7 cellular contexts compared by ENCODE assay signal in genomic region chr7:70647801-70648491, GRCh38.
DNase-seq lines count a peak whose midpoint lies in the region; ATAC-seq and TF ChIP-seq lines count a peak whose summit lies in the region.

No MANE protein-coding gene starts in this region.

- no peaks in the 10 kb centered on the region for H3K9me3 ChIP-seq in A673 (ENCODE audit: low read depth, low read length, poor library complexity, severe bottlenecking)

- CTCF ChIA-PET in A673 (lab: Charles Lee): no interaction called here

- ATAC-seq in GM19397 (IDR thresholded peaks at IDR 0.05; ENCODE audit: unreplicated experiment) (peak; percentile 76), HG03520 (IDR thresholded peaks at IDR 0.05; ENCODE audit: unreplicated experiment) (peak; percentile 94)

- H3K27me3 Mint-ChIP-seq in activated T-cell treated with anti-CD3 and anti-CD28 coated beads, Interleukin-2, amount 50 U/mL, for 24 hours: peaks cover 5% of the 10 kb centered on the region

- H3K27ac Mint-ChIP-seq in activated T-cell treated with anti-CD3 and anti-CD28 coated beads, Interleukin-2, amount 50 U/mL, for 24 hours: peak overlapping the region; percentile 73

- POLR2A ChIA-PET in A673 (lab: Charles Lee; ENCODE audit: low non-redundant PET): no interaction called here

- H3K36me3 Mint-ChIP-seq in activated T-cell treated with anti-CD3 and anti-CD28 coated beads, Interleukin-2, amount 50 U/mL, for 24 hours (ENCODE audit: low read depth): no peaks in the 10 kb centered on the region

- BruUV-seq in A673 (replicated peaks; lab: Mats Ljungman, UMichigan): no TSS peak

- H3K4me1 ChIP-seq in A673 (ENCODE audit: insufficient read depth, low read length, poor library complexity, severe bottlenecking): no peaks in the 10 kb centered on the region

- intact Hi-C loops in A673 (cut with micrococcal nuclease; ENCODE audit: unreplicated experiment): no loop called here

- peaks cover 4% of the 10 kb centered on the region for H3K9me3 Mint-ChIP-seq in activated T-cell treated with anti-CD3 and anti-CD28 coated beads, Interleukin-2, amount 50 U/mL, for 24 hours

- peak overlapping the region; percentile 26 for H3K4me3 Mint-ChIP-seq in activated T-cell treated with anti-CD3 and anti-CD28 coated beads, Interleukin-2, amount 50 U/mL, for 24 hours

- peak; percentile 78 for DNase-seq in activated T-cell treated with anti-CD3 and anti-CD28 coated beads, Interleukin-2, amount 50 U/mL, for 24 hours
- DNase-seq in non-pigmented ciliary epithelial cell (ENCODE audit: low read depth) (peak; percentile 62), DMS53 (lab: John Stamatoyannopoulos, UW) (no peak), OCI-M1 (lab: John Stamatoyannopoulos, UW) (no peak), A673 (ENCODE audit: low spot score) (no peak)

- no peak for TF ChIP-seq CTCF in A673 (conservative IDR thresholded peaks at IDR 0.05; ENCODE audit: low read depth, low read length)

- peaks cover 28% of the 10 kb centered on the region for H3K4me1 Mint-ChIP-seq in activated T-cell treated with anti-CD3 and anti-CD28 coated beads, Interleukin-2, amount 50 U/mL, for 24 hours (ENCODE audit: low read depth)

- no peak overlapping the region for H3K27ac ChIP-seq in A673 (ENCODE audit: low read depth, low read length, poor library complexity, severe bottlenecking)

- H3K27me3 ChIP-seq in A673 (replicated peaks; ENCODE audit: insufficient read depth, low read depth, low read length, poor library complexity): no peaks in the 10 kb centered on the region

- H3K36me3 ChIP-seq in A673 (ENCODE audit: insufficient read depth, low read length, poor library complexity, severe bottlenecking): no peaks in the 10 kb centered on the region

- H3K4me3 ChIP-seq in A673 (ENCODE audit: low read depth, low read length, poor library complexity, severe bottlenecking): no peak overlapping the region

Comparison
In these comparisons a context has a peak if more than half of its experiments do, and no peak if none do; other contexts are left out.
1. DNase-seq: peak in activated T-cell treated with anti-CD3 and anti-CD28 coated beads, Interleukin-2, amount 50 U/mL, for 24 hours (single experiment) and non-pigmented ciliary epithelial cell (single experiment); none in DMS53 (single experiment), OCI-M1 (single experiment) and A673 (single experiment).